ENCODE assay signal across 1 cellular context in genomic region chr18:23578891-23579653, GRCh38.
TF ChIP-seq lines count a peak whose summit lies in the region.

No MANE protein-coding gene starts in this region.

TF ChIP-seq in WTC11, 78 proteins besides CTCF, POLR2A, EP300 and RAD21 (continued from another document):
- TF ChIP-seq NR2C2 (CRISPR knock-in tag; IDR thresholded peaks at IDR 0.05), result no peak
- TF ChIP-seq SP1 (CRISPR knock-in tag; conservative IDR thresholded peaks at IDR 0.05), result no peak
- TF ChIP-seq GRHL2 (CRISPR knock-in tag; IDR thresholded peaks at IDR 0.05; ENCODE audit: insufficient replicate concordance, severe bottlenecking), result no peak
- TF ChIP-seq NFATC4 (CRISPR knock-in tag; IDR thresholded peaks at IDR 0.05), result no peak
